17 cellular contexts compared by ENCODE assay signal in genomic region chr19:38125238-38125637, GRCh38.
DNase-seq lines count a peak whose midpoint lies in the region; TF ChIP-seq lines count a peak whose summit lies in the region.
"Had no signal": no experiment of that assay in that cellular context is flagged by ENCODE, and none has a peak within 500 bp of the region (broad histone marks: within the 10 kb centered on the region; RNA-seq: fewer than 3 reads in every experiment).

No MANE protein-coding gene starts in this region.

- TF ChIP-seq CTCF in GM10266 (IDR thresholded peaks at IDR 0.05; ENCODE audit: control insufficient read depth, insufficient read depth, low read depth, missing control alignments) (no peak), ovary (IDR thresholded peaks at IDR 0.05) (no peak)

- H3K79me1 ChIP-seq in trophoblast cell (ENCODE audit: low read length), result no peaks in the 10 kb centered on the region

- no peak overlapping the region for H2AK5ac ChIP-seq in trophoblast cell (ENCODE audit: low read length)

- no peak overlapping the region for H2BK12ac ChIP-seq in trophoblast cell (ENCODE audit: low read length)

- H3K27me3 ChIP-seq in trophoblast cell (ENCODE audit: insufficient read depth, low read length) (no peaks in the 10 kb centered on the region), ovary (no peaks in the 10 kb centered on the region)
- H3K27me3 ChIP-seq: BE2C; BLaER1 treated with 17β-estradiol and CSF1 and Interleukin-3, amounts not matched to agents 10 nM and 100 nM had no signal

- H3K79me2 ChIP-seq in trophoblast cell (ENCODE audit: control insufficient read depth, insufficient read depth, low read length, poor library complexity), result no peaks in the 10 kb centered on the region

- TF ChIP-seq POLR2A in ovary (IDR thresholded peaks at IDR 0.05), result no peak

- H4K8ac ChIP-seq in trophoblast cell (ENCODE audit: low read depth, low read length), result no peak overlapping the region

- H3K27ac ChIP-seq in trophoblast cell (ENCODE audit: low read depth, low read length) (no peak overlapping the region), ovary (no peak overlapping the region)
- H3K27ac ChIP-seq: 22Rv1; BLaER1 treated with 17β-estradiol and CSF1 and Interleukin-3, amounts not matched to agents 10 nM and 100 nM had no signal

- no peak overlapping the region for H2BK5ac ChIP-seq in trophoblast cell (ENCODE audit: low read depth, low read length, poor library complexity)

- H4K91ac ChIP-seq in trophoblast cell (ENCODE audit: low read depth, low read length), result no peak overlapping the region

- intact Hi-C loops in ovary (cut with DNase I), result no loop called here

- no peak overlapping the region for H3K9ac ChIP-seq in trophoblast cell (ENCODE audit: low read length)
- H3K9ac ChIP-seq: BLaER1 treated with 17β-estradiol and CSF1 and Interleukin-3, amounts not matched to agents 10 nM and 100 nM had no signal

- H3K23ac ChIP-seq in trophoblast cell (ENCODE audit: low read length), result no peak overlapping the region

- H3K14ac ChIP-seq in trophoblast cell (ENCODE audit: low read length), result no peak overlapping the region

- no peaks in the 10 kb centered on the region for H3K4me1 ChIP-seq in trophoblast cell (ENCODE audit: control insufficient read depth in 1 of 2, insufficient read depth in 2 of 2, low read length in 2 of 2)
- H3K4me1 ChIP-seq in ovary (ENCODE audit: insufficient read depth), result no peaks in the 10 kb centered on the region
- H3K4me1 ChIP-seq: BE2C had no signal

- H3K4me2 ChIP-seq in trophoblast cell (ENCODE audit: low read length), result no peak overlapping the region
- H3K4me2 ChIP-seq: BLaER1 treated with 17β-estradiol and CSF1 and Interleukin-3, amounts not matched to agents 10 nM and 100 nM had no signal

- no peak overlapping the region for H2BK120ac ChIP-seq in trophoblast cell (ENCODE audit: insufficient read depth, low read length, poor library complexity)

- H4K12ac ChIP-seq in trophoblast cell (ENCODE audit: low read depth, low read length), result no peak overlapping the region

- no peak for TF ChIP-seq EP300 in ovary (IDR thresholded peaks at IDR 0.05)

- H3K36me3 ChIP-seq in trophoblast cell (ENCODE audit: control insufficient read depth in 1 of 2, insufficient read depth in 2 of 2, low read length in 2 of 2), result peaks cover 9 to 16% of the 10 kb centered on the region in 2 experiments
- no peaks in the 10 kb centered on the region for H3K36me3 ChIP-seq in ovary
- H3K36me3 ChIP-seq: BE2C had no signal

- H2AFZ ChIP-seq in trophoblast cell (ENCODE audit: insufficient read depth, low read length, poor library complexity), result no peak overlapping the region

- no peak overlapping the region for H3K4ac ChIP-seq in trophoblast cell (ENCODE audit: low read depth, low read length)

- H3K18ac ChIP-seq in trophoblast cell (ENCODE audit: low read length), result no peak overlapping the region

- peaks cover 13% of the 10 kb centered on the region for H3K9me3 ChIP-seq in trophoblast cell (ENCODE audit: insufficient read depth, low read depth, low read length)
- H3K9me3 ChIP-seq in ovary, result no peaks in the 10 kb centered on the region
- H3K9me3 ChIP-seq: BE2C had no signal

- DNase-seq in Ammon's horn (ENCODE audit: low spot score) (peak; percentile 26), HUDEP-2 (lab: John Stamatoyannopoulos, UW; ENCODE audit: unreplicated experiment in 76 of 76) (peak in 55 of 76 experiments; percentile 14 to 77 (median 52)), trophoblast cell (no peak), GM10266 (ENCODE audit: extremely low spot score) (no peak), ovary (no peak)
- no peak for DNase-seq in activated naive CD4-positive, alpha-beta T cell (lab: John Stamatoyannopoulos, UW)
- DNase-seq: BE2C; Calu3; CD4-positive, alpha-beta T cell; CD8-positive, alpha-beta memory T cell; DMS153; EL; GDM1; GOT3; HCEC 1CT had no signal

- WGBS in trophoblast cell (ENCODE audit: extremely low coverage, insufficient coverage, insufficient read length), result no CpG with 5 or more reads among the region's 9 CpGs
- 95 to 96% (median 96%) methylated on average over 9 of the region's 9 CpGs for WGBS in ovary, 3 donors

- peak overlapping the region; percentile 11 for H3K4me3 ChIP-seq in trophoblast cell (ENCODE audit: low read depth, low read length)
- no peak overlapping the region for H3K4me3 ChIP-seq in ovary
- H3K4me3 ChIP-seq: BLaER1 treated with 17β-estradiol and CSF1 and Interleukin-3, amounts not matched to agents 10 nM and 100 nM had no signal

Comparison
In these comparisons a context has a peak if more than half of its experiments do, and no peak if none do; other contexts are left out.
1. DNase-seq: peak in Ammon's horn (single experiment) and HUDEP-2 (55 of 76); none in trophoblast cell (0 of 2), GM10266 (single experiment), ovary (0 of 5) and activated naive CD4-positive, alpha-beta T cell (0 of 4).